8 cellular contexts compared by ENCODE assay signal in genomic region chr15:48331796-48332641, GRCh38. TPM values are rescaled to one million over a fixed set of nuclear protein-coding genes. Genes with fewer than 3 reads are reported as not detected.
DNase-seq lines count a peak whose midpoint lies in the region; ATAC-seq and TF ChIP-seq lines count a peak whose summit lies in the region.

No MANE protein-coding gene starts in this region.

- H3K4me3 ChIP-seq in WI38 (ENCODE audit: low read depth, low read length) = peak overlapping the region; percentile 72
- peak overlapping the region; percentile 99 for H3K4me3 ChIP-seq in kidney epithelial cell (ENCODE audit: low read depth, low read length)

- H3K27me3 ChIP-seq in kidney epithelial cell (ENCODE audit: control insufficient read depth, insufficient read depth, low read length) = no peaks in the 10 kb centered on the region

- ATAC-seq in HG02884 (IDR thresholded peaks at IDR 0.05; ENCODE audit: unreplicated experiment) = peak; percentile 45

- TF ChIP-seq CTCF in WI38 (IDR thresholded peaks at IDR 0.05; ENCODE audit: low read depth, low read length) = no peak
- no peak for TF ChIP-seq CTCF in kidney epithelial cell (IDR thresholded peaks at IDR 0.05; ENCODE audit: insufficient read depth, low read length, poor library complexity, severe bottlenecking)

- H3K36me3 ChIP-seq in kidney epithelial cell (ENCODE audit: control insufficient read depth, insufficient read depth, low read length) = peaks cover 3% of the 10 kb centered on the region

- peak; percentile 84 to 93 for DNase-seq in NCI-H524 (lab: John Stamatoyannopoulos, UW)
- no peak for DNase-seq in NCI-H524 treated with DMSO at 0.1 percent for 48 hours (lab: John Stamatoyannopoulos, UW)
- peak; percentile 27 for DNase-seq in NCI-H2029 (lab: John Stamatoyannopoulos, UW)
- DNase-seq in central memory CD4-positive, alpha-beta T cell = peak; percentile 68
- DNase-seq in kidney epithelial cell (ENCODE audit: low read depth) = no peak
- peak; percentile 61 to 76 for DNase-seq in stimulated activated CD4-positive, alpha-beta T cell treated with anti-CD3 and anti-CD28 coated beads, Interleukin-1b, Interleukin-23, amount 100 ng/mL, for 4 hours (ENCODE audit: low read depth in 2 of 2)

RNA-seq across cellular contexts. Expression of gene DUT, which starts 0.8 kb away (rescaled TPM):
- 75.4 and 79.3 TPM in 2 replicates for total RNA-seq in kidney epithelial cell

Comparison
In these comparisons a context has a peak if more than half of its experiments do, and no peak if none do; other contexts are left out.
1. DNase-seq: peak in NCI-H524 (2 of 2), NCI-H2029 (single experiment), central memory CD4-positive, alpha-beta T cell (single experiment) and stimulated activated CD4-positive, alpha-beta T cell treated with anti-CD3 and anti-CD28 coated beads, Interleukin-1b, Interleukin-23, amount 100 ng/mL, for 4 hours (2 of 2); none in NCI-H524 treated with DMSO at 0.1 percent for 48 hours (single experiment) and kidney epithelial cell (single experiment).